8 cellular contexts compared by ENCODE assay signal in the genomic region with DNA sequence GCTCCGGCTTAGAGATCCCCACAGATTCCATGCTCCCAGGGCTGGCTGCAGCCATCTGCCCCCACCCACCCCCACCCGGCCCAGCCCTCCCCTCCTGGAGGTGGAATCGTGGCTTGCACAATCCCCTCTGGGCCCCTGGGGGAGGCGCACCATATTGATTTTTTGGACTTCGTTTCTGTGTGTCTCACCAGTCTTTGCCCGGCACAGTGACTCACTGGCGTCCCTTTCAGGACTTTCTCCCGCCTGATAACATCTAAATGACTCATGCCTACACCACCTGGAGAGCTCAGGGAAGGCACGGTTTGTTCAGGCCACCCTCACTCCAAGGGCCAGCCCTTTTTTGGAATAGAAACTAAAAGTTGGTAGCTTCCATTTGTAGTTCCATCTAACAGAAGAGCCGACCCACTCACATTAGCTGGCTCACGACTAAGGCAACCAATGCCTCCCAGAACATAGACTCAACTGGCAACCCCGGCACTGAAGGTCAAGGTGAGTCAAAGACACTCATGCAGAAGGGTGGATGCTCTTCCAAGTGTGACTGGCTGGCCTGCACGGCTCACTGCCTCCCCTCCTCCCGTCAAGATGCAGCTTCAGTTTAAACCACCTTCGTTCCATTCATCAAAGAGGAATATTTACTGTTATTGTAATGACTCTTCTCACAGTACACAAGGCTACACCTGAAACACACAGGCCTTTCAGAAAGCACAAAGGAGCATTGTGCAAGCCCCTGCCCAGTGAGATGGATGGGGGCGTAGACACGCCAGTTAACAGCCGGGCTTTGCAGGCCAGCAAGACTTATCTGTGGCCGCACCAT. TPM values are rescaled to one million over a fixed set of nuclear protein-coding genes. Genes with fewer than 3 reads are reported as not detected.
DNase-seq lines count a peak whose midpoint lies in the region; TF ChIP-seq lines count a peak whose summit lies in the region.

No MANE protein-coding gene starts in this region.

- TF ChIP-seq CTCF in OCI-LY1 (IDR thresholded peaks at IDR 0.05; ENCODE audit: low read length), result no peak
- TF ChIP-seq CTCF in fibroblast of the aortic adventitia (IDR thresholded peaks at IDR 0.05; ENCODE audit: insufficient read depth, low read length), result no peak
- no peak for TF ChIP-seq CTCF in endothelial cell (IDR thresholded peaks at IDR 0.05; ENCODE audit: unreplicated experiment)
- no peak for TF ChIP-seq CTCF in CD14-positive monocyte (IDR thresholded peaks at IDR 0.05)

- no peaks in the 10 kb centered on the region for H3F3A ChIP-seq in OCI-LY1 (ENCODE audit: insufficient read depth, low read length)

- no peak overlapping the region for H3K4me3 ChIP-seq in OCI-LY1 (ENCODE audit: low read depth, low read length, poor library complexity, severe bottlenecking)
- no peak overlapping the region for H3K4me3 ChIP-seq in fibroblast of the aortic adventitia (ENCODE audit: low read depth, low read length)

- DNase-seq in stimulated activated CD4-positive, alpha-beta T cell treated with anti-CD3 and anti-CD28 coated beads, Interleukin-15, amount 100 ng/mL, for 24 hours, result peak; percentile 22
- DNase-seq in stimulated activated CD4-positive, alpha-beta T cell treated with anti-CD3 and anti-CD28 coated beads, Interleukin-4, amount 100 ng/mL, for 4 hours, result no peak
- DNase-seq in fibroblast of the aortic adventitia (ENCODE audit: low read depth) (peak; percentile 75), AG20443 (ENCODE audit: low spot score) (no peak), endothelial cell (ENCODE audit: low spot score) (no peak), Ammon's horn (ENCODE audit: low spot score) (no peak), CD14-positive monocyte (ENCODE audit: low spot score) (no peak)

- H4K20me1 ChIP-seq in OCI-LY1 (ENCODE audit: insufficient read depth, low read length), result no peaks in the 10 kb centered on the region

- no peaks in the 10 kb centered on the region for H3K79me2 ChIP-seq in OCI-LY1 (ENCODE audit: insufficient read depth, low read length)

- H3K27ac ChIP-seq in OCI-LY1 (ENCODE audit: low read depth, low read length, poor library complexity, severe bottlenecking), result no peak overlapping the region

- H3K4me2 ChIP-seq in OCI-LY1 (ENCODE audit: low read length), result peak overlapping the region; percentile 40; the same call in 1 of the 2 replicates

- no peaks in the 10 kb centered on the region for H3K27me3 ChIP-seq in OCI-LY1 (ENCODE audit: insufficient read depth, low read length)

- H3K4me1 ChIP-seq in OCI-LY1 (ENCODE audit: insufficient read depth, low read length, severe bottlenecking), result peaks cover 32% of the 10 kb centered on the region

- intact Hi-C loops in CD14-positive monocyte (cut with micrococcal nuclease), result no loop called here

- H3K4me3 Mint-ChIP-seq in endothelial cell (ENCODE audit: unreplicated experiment) (no peak overlapping the region), CD14-positive monocyte (no peak overlapping the region)

- H3K27ac Mint-ChIP-seq in endothelial cell (ENCODE audit: unreplicated experiment), result no peak overlapping the region
- peak overlapping the region in 1 of 7 donors; percentile 24 for H3K27ac Mint-ChIP-seq in CD14-positive monocyte

- no peaks in the 10 kb centered on the region for H3K9me2 ChIP-seq in OCI-LY1 (ENCODE audit: low read depth, low read length)

- H3K4me1 Mint-ChIP-seq in endothelial cell (ENCODE audit: unreplicated experiment) (no peaks in the 10 kb centered on the region), CD14-positive monocyte (peaks cover 15% of the 10 kb centered on the region)

- H3K9me3 ChIP-seq in OCI-LY1 (ENCODE audit: low read length), result no peaks in the 10 kb centered on the region

- H3K27me3 Mint-ChIP-seq in endothelial cell (ENCODE audit: unreplicated experiment), result no peaks in the 10 kb centered on the region
- H3K27me3 Mint-ChIP-seq in CD14-positive monocyte (ENCODE audit: low read depth in 3 of 3), result peaks cover 0 to 4% (median 0%) of the 10 kb centered on the region in 3 donors

- H2AFZ ChIP-seq in OCI-LY1 (ENCODE audit: low read length), result no peak overlapping the region

- no peaks in the 10 kb centered on the region for H3K36me3 ChIP-seq in OCI-LY1 (ENCODE audit: insufficient read depth, low read length)

- H3K9me3 Mint-ChIP-seq in endothelial cell (ENCODE audit: unreplicated experiment) (no peaks in the 10 kb centered on the region), CD14-positive monocyte (peaks cover 5 to 11% (median 9%) of the 10 kb centered on the region in 7 donors)

- H3K9ac ChIP-seq in OCI-LY1 (ENCODE audit: low read length), result no peak overlapping the region

- no peaks in the 10 kb centered on the region for H3K36me3 Mint-ChIP-seq in endothelial cell (ENCODE audit: low read depth, unreplicated experiment)
- H3K36me3 Mint-ChIP-seq in CD14-positive monocyte, result peaks cover 3 to 4% of the 10 kb centered on the region in 2 donors

RNA-seq across cellular contexts. Expression of a gene that starts 18.1 kb away (rescaled TPM):
- total RNA-seq in fibroblast of the aortic adventitia (ENCODE audit: low replicate concordance), result 7.5 and 62.6 TPM in 2 replicates
- 74.2 TPM for total RNA-seq in endothelial cell (ENCODE audit: unreplicated experiment)
- polyA plus RNA-seq in CD14-positive monocyte, result 10 to 100 TPM; 54.2 to 59.5 TPM

Comparison
In these comparisons a context has a peak if more than half of its experiments do, and no peak if none do; other contexts are left out.
1. DNase-seq: peak in stimulated activated CD4-positive, alpha-beta T cell treated with anti-CD3 and anti-CD28 coated beads, Interleukin-15, amount 100 ng/mL, for 24 hours (single experiment) and fibroblast of the aortic adventitia (single experiment); none in stimulated activated CD4-positive, alpha-beta T cell treated with anti-CD3 and anti-CD28 coated beads, Interleukin-4, amount 100 ng/mL, for 4 hours (0 of 2), AG20443 (single experiment), endothelial cell (single experiment), Ammon's horn (single experiment) and CD14-positive monocyte (single experiment).